In the genomic region with DNA sequence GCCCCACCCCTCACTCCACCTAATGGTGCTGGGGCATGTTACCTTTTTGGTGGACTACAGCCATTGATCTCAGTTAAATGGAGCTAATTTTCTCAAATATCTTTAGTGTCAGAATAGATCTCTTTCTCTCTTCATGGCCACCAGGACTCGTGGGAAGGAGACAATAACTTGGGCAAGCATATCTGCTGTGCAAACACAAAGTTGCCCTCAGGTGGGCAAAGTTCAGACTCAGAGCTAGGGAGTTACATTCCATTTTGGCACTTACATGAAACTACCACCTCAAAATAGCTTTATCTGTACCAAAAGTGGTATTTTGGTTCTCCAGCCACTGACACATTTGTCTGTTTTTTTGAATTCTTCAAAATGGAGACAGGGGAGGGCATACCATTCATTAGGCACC, we compare ENCODE assay signal across 24 cellular contexts.
"Had no signal": no experiment of that assay in that cellular context is flagged by ENCODE, and none has a peak within 500 bp of the region (broad histone marks: within the 10 kb centered on the region; RNA-seq: fewer than 3 reads in every experiment).

No MANE protein-coding gene starts in this region.

- H3K4me3 Mint-ChIP-seq: activated CD8-positive, alpha-beta memory T cell treated with anti-CD3 and anti-CD28 coated beads, Interleukin-2, amount 10 ng/mL, durations not matched to agents 7 days and 5 days; activated naive CD4-positive, alpha-beta T cell treated with anti-CD3 and anti-CD28 coated beads, Interleukin-2, amount 50 U/mL, for 24 hours; activated T-cell treated with anti-CD3 and anti-CD28 coated beads, Interleukin-2, amount 50 U/mL, for 24 hours; activated T-helper 1 cell treated with anti-CD3 and anti-CD28 coated beads, Interleukin-12 subunit alpha, Interleukin-12 subunit beta, Interleukin-2, Interleukin-4 antibody, amounts not matched to agents 30 ng/mL and 10 ng/mL and 1 ng/mL, durations not matched to agents 14 hours and 24 hours and 36 hours; T-helper 2 cell treated with Interferon-gamma antibody and Interleukin-4, amounts not matched to agents 5 μg/mL and 100 μg/mL, for 36 hours had no signal

- H3K27ac ChIP-seq: breast epithelium, SJSA1 had no signal

- H3K36me3 Mint-ChIP-seq: activated CD8-positive, alpha-beta memory T cell treated with anti-CD3 and anti-CD28 coated beads, Interleukin-2, amount 10 ng/mL, durations not matched to agents 7 days and 5 days; activated naive CD4-positive, alpha-beta T cell treated with anti-CD3 and anti-CD28 coated beads, Interleukin-2, amount 50 U/mL, for 24 hours had no signal

- H3K4me1 Mint-ChIP-seq: activated CD8-positive, alpha-beta memory T cell treated with anti-CD3 and anti-CD28 coated beads, Interleukin-2, amount 10 ng/mL, durations not matched to agents 7 days and 5 days; activated naive CD4-positive, alpha-beta T cell treated with anti-CD3 and anti-CD28 coated beads, Interleukin-2, amount 50 U/mL, for 24 hours had no signal

- H3K4me1 ChIP-seq: breast epithelium had no signal

- ATAC-seq: activated CD4-positive, CD25-positive, alpha-beta regulatory T cell treated with anti-CD3 and anti-CD28 coated beads, Interleukin-2, amount 50 U/mL, for 24 hours; activated CD8-positive, alpha-beta memory T cell treated with anti-CD3 and anti-CD28 coated beads, Interleukin-2, amount 10 ng/mL, durations not matched to agents 7 days and 5 days; PC-3; SK-N-SH treated with all-trans-retinoic acid at 6 μM for 48 hours had no signal

- H3K4me3 ChIP-seq: breast epithelium, SJSA1 had no signal

- H3K27ac Mint-ChIP-seq: activated CD8-positive, alpha-beta memory T cell treated with anti-CD3 and anti-CD28 coated beads, Interleukin-2, amount 10 ng/mL, durations not matched to agents 7 days and 5 days; activated naive CD4-positive, alpha-beta T cell treated with anti-CD3 and anti-CD28 coated beads, Interleukin-2, amount 50 U/mL, for 24 hours; activated T-cell treated with anti-CD3 and anti-CD28 coated beads, Interleukin-2, amount 50 U/mL, for 24 hours; activated T-helper 1 cell treated with anti-CD3 and anti-CD28 coated beads, Interleukin-12 subunit alpha, Interleukin-12 subunit beta, Interleukin-2, Interleukin-4 antibody, amounts not matched to agents 30 ng/mL and 10 ng/mL and 1 ng/mL, durations not matched to agents 14 hours and 24 hours and 36 hours; T-helper 2 cell treated with Interferon-gamma antibody and Interleukin-4, amounts not matched to agents 5 μg/mL and 100 μg/mL, for 36 hours had no signal

- H3K27me3 ChIP-seq: breast epithelium, SJSA1 had no signal

- H3K9me3 ChIP-seq: breast epithelium, SJSA1 had no signal

- H3K36me3 ChIP-seq: breast epithelium, SJSA1 had no signal

- H3K9me3 Mint-ChIP-seq: T-helper 2 cell treated with Interferon-gamma antibody and Interleukin-4, amounts not matched to agents 5 μg/mL and 100 μg/mL, for 36 hours had no signal

- DNase-seq: activated CD4-positive, alpha-beta T cell treated with anti-CD3 and anti-CD28 coated beads for 48 hours; activated CD4-positive, alpha-beta T cell treated with anti-CD3 and anti-CD28 coated beads, Interleukin-2, amount 50 U/mL, for 4 hours; activated CD8-positive, alpha-beta memory T cell treated with anti-CD3 and anti-CD28 coated beads, Interleukin-2, amount 10 ng/mL, durations not matched to agents 7 days and 5 days; activated effector memory CD4-positive, alpha-beta T cell treated with Interleukin-2 at 50 U/mL for 16 hours; activated naive CD4-positive, alpha-beta T cell; activated T-cell treated with anti-CD3 and anti-CD28 coated beads, Interleukin-2, amount 50 U/mL, for 24 hours; aorta; caudate nucleus; Karpas-422; NCI-H1092; NCI-H1436; NCI-H187; NCI-H2081; NCI-H510A treated with DMSO at 0.1 percent for 48 hours; PC-3; SHP77; SW 1271 had no signal

- H3K27me3 Mint-ChIP-seq: activated CD8-positive, alpha-beta memory T cell treated with anti-CD3 and anti-CD28 coated beads, Interleukin-2, amount 10 ng/mL, durations not matched to agents 7 days and 5 days; activated naive CD4-positive, alpha-beta T cell treated with anti-CD3 and anti-CD28 coated beads, Interleukin-2, amount 50 U/mL, for 24 hours; activated T-cell treated with anti-CD3 and anti-CD28 coated beads, Interleukin-2, amount 50 U/mL, for 24 hours had no signal
